In genomic region chr4:47238697-47239096, GRCh38 we compare ENCODE assay signal across 19 cellular contexts.
DNase-seq lines count a peak whose midpoint lies in the region; ATAC-seq and TF ChIP-seq lines count a peak whose summit lies in the region.
"Had no signal": no experiment of that assay in that cellular context is flagged by ENCODE, and none has a peak within 500 bp of the region (broad histone marks: within the 10 kb centered on the region; RNA-seq: fewer than 3 reads in every experiment).

No MANE protein-coding gene starts in this region.

- peak overlapping the region; percentile 54 for H3K27ac ChIP-seq in osteoblast (ENCODE audit: low read depth, low read length)
- H3K27ac ChIP-seq: KMS-11 had no signal

- DNase-seq in EH (ENCODE audit: low read depth), result peak; percentile 51
- peak; percentile 28 for DNase-seq in M059J (ENCODE audit: low read depth)
- peak; percentile 51 for DNase-seq in fibroblast of peridontal ligament (ENCODE audit: extremely low read depth)
- DNase-seq in osteoblast (ENCODE audit: insufficient read length, low spot score, missing footprints), result peak; percentile 29
- DNase-seq in omental fat pad (ENCODE audit: low spot score), result no peak
- DNase-seq in NOMO-1 treated with dmso at 0.1 percent for 144 hours (lab: John Stamatoyannopoulos, UW; ENCODE audit: unreplicated experiment), result no peak
- DNase-seq in T-helper 17 cell, result no peak
- DNase-seq: BE2C, MV-4-11, NCI-H1105 treated with DMSO at 0.1 percent for 48 hours, NCI-H2029 treated with DMSO at 0.1 percent for 48 hours, NCI-H2171 treated with DMSO at 0.1 percent for 48 hours, NCI-H524 treated with DMSO at 0.1 percent for 48 hours, Right ventricle myocardium superior had no signal

- no peak overlapping the region for H3K4me3 ChIP-seq in osteoblast (ENCODE audit: insufficient read depth, low read length)
- H3K4me3 ChIP-seq: GM12878, GM23338, HAP-1 had no signal

- H3K36me3 ChIP-seq in osteoblast (ENCODE audit: insufficient read depth, low read length), result no peaks in the 10 kb centered on the region
- H3K36me3 ChIP-seq: BE2C, HAP-1 had no signal

- H3K4me1 ChIP-seq in osteoblast (ENCODE audit: insufficient read depth, low read length), result peaks cover 27% of the 10 kb centered on the region
- H3K4me1 ChIP-seq: BE2C had no signal

- H3K4me1 Mint-ChIP-seq in T-helper 17 cell, result no peaks in the 10 kb centered on the region
- H3K4me1 Mint-ChIP-seq: GM23338 had no signal

- H3K9me3 ChIP-seq in osteoblast (ENCODE audit: low read depth, low read length) (no peaks in the 10 kb centered on the region), T-helper 17 cell (ENCODE audit: control insufficient read depth, low read length, poor library complexity, severe bottlenecking) (no peaks in the 10 kb centered on the region)
- H3K9me3 ChIP-seq: BE2C, HAP-1 had no signal

- H3K79me2 ChIP-seq in osteoblast (ENCODE audit: insufficient read depth, low read length), result no peaks in the 10 kb centered on the region

- no peak overlapping the region for H3K4me3 Mint-ChIP-seq in T-helper 17 cell
- H3K4me3 Mint-ChIP-seq: GM23338 had no signal

- no peaks in the 10 kb centered on the region for H4K20me1 ChIP-seq in osteoblast (ENCODE audit: insufficient read depth, low read length)

- H3K27ac Mint-ChIP-seq in T-helper 17 cell, result no peak overlapping the region
- H3K27ac Mint-ChIP-seq: GM23338 had no signal

- no peak for TF ChIP-seq CTCF in osteoblast (IDR thresholded peaks at IDR 0.05; ENCODE audit: extremely low read depth, low read depth, low read length)
- TF ChIP-seq CTCF in omental fat pad (IDR thresholded peaks at IDR 0.05), result no peak

- no peak overlapping the region for H3K4me2 ChIP-seq in osteoblast (ENCODE audit: insufficient read depth, low read length)
- H3K4me2 ChIP-seq: GM23338, KMS-11 had no signal

- no peak overlapping the region for H2AFZ ChIP-seq in osteoblast (ENCODE audit: low read length)

- H3K36me3 Mint-ChIP-seq in T-helper 17 cell (ENCODE audit: low read depth), result no peaks in the 10 kb centered on the region

- no peaks in the 10 kb centered on the region for H3K27me3 ChIP-seq in osteoblast (ENCODE audit: insufficient read depth, low read length)
- H3K27me3 ChIP-seq: BE2C had no signal

- peaks cover 9% of the 10 kb centered on the region for H3K27me3 Mint-ChIP-seq in T-helper 17 cell

- ATAC-seq in omental fat pad (ENCODE audit: low FRiP score) (no peak), HG03439 (IDR thresholded peaks at IDR 0.05; ENCODE audit: unreplicated experiment) (no peak), T-helper 17 cell (no peak)
- ATAC-seq: GM12878, GM23338 had no signal

Comparison
In these comparisons a context has a peak if more than half of its experiments do, and no peak if none do; other contexts are left out.
1. DNase-seq: peak in EH (single experiment), M059J (single experiment), fibroblast of peridontal ligament (single experiment) and osteoblast (single experiment); none in omental fat pad (single experiment), NOMO-1 treated with dmso at 0.1 percent for 144 hours (single experiment) and T-helper 17 cell (0 of 3).